In genomic region chr1:10939654-10940450, GRCh38 we compare ENCODE assay signal across 8 cellular contexts.
A peak's percentile ranks its signal among the peaks of the same experiment; 100 is the strongest.
DNase-seq lines count a peak whose midpoint lies in the region; ATAC-seq and TF ChIP-seq lines count a peak whose summit lies in the region.

No MANE protein-coding gene starts in this region.

- DNase-seq in GM12864 (ENCODE audit: low read depth), result peak; percentile 77
- peak; percentile 66 for DNase-seq in activated CD8-positive, alpha-beta T cell treated with anti-CD3 and anti-CD28 coated beads, Interleukin-2, amount 10 ng/mL, durations not matched to agents 7 days and 5 days
- peak; percentile 24 to 62 for DNase-seq in stimulated activated CD4-positive, alpha-beta T cell treated with anti-CD3 and anti-CD28 coated beads, Interleukin-12 subunit alpha, Interleukin-12 subunit beta, amount 100 ng/mL, for 24 hours (ENCODE audit: low read depth in 2 of 2)
- no peak for DNase-seq in NOMO-1 (lab: John Stamatoyannopoulos, UW; ENCODE audit: unreplicated experiment in 2 of 2)
- DNase-seq in DMS153 treated with DMSO at 0.1 percent for 48 hours (lab: John Stamatoyannopoulos, UW; ENCODE audit: unreplicated experiment), result no peak
- no peak for DNase-seq in NCI-H748 (lab: John Stamatoyannopoulos, UW; ENCODE audit: unreplicated experiment)

- H3K4me3 ChIP-seq in GM12864 (ENCODE audit: low read depth, low read length), result no peak overlapping the region

- CTCF ChIA-PET in activated CD8-positive, alpha-beta T cell treated with anti-CD3 and anti-CD28 coated beads, Interleukin-2, amount 10 ng/mL, durations not matched to agents 7 days and 5 days (lab: Charles Lee), result interaction anchor here (0.7 to 1.5 kb wide), 6 partner anchors 99 to 446 kb away, joined by 3 to 4 read pairs (median 3); no protein-coding TSS in a partner anchor

- peak overlapping the region; percentile 61 for H3K4me3 Mint-ChIP-seq in activated CD8-positive, alpha-beta T cell treated with anti-CD3 and anti-CD28 coated beads, Interleukin-2, amount 10 ng/mL, durations not matched to agents 7 days and 5 days

- no peaks in the 10 kb centered on the region for H3K9me3 Mint-ChIP-seq in activated CD8-positive, alpha-beta T cell treated with anti-CD3 and anti-CD28 coated beads, Interleukin-2, amount 10 ng/mL, durations not matched to agents 7 days and 5 days (ENCODE audit: insufficient read depth)

- no peaks in the 10 kb centered on the region for H3K36me3 Mint-ChIP-seq in activated CD8-positive, alpha-beta T cell treated with anti-CD3 and anti-CD28 coated beads, Interleukin-2, amount 10 ng/mL, durations not matched to agents 7 days and 5 days (ENCODE audit: low read depth)

- no peak for TF ChIP-seq CTCF in GM12864 (IDR thresholded peaks at IDR 0.05; ENCODE audit: low read depth, low read length, missing control alignments)

- H3K27ac Mint-ChIP-seq in activated CD8-positive, alpha-beta T cell treated with anti-CD3 and anti-CD28 coated beads, Interleukin-2, amount 10 ng/mL, durations not matched to agents 7 days and 5 days, result peak overlapping the region; percentile 71

- peaks cover 43% of the 10 kb centered on the region for H3K4me1 Mint-ChIP-seq in activated CD8-positive, alpha-beta T cell treated with anti-CD3 and anti-CD28 coated beads, Interleukin-2, amount 10 ng/mL, durations not matched to agents 7 days and 5 days (ENCODE audit: low read depth)

- POLR2A ChIA-PET in activated CD8-positive, alpha-beta T cell treated with anti-CD3 and anti-CD28 coated beads, Interleukin-2, amount 10 ng/mL, durations not matched to agents 7 days and 5 days (lab: Charles Lee), result no interaction called here

- peak; percentile 79 for ATAC-seq in HG02852 (IDR thresholded peaks at IDR 0.05; ENCODE audit: unreplicated experiment)
- peak; percentile 80 for ATAC-seq in activated CD8-positive, alpha-beta T cell treated with anti-CD3 and anti-CD28 coated beads, Interleukin-2, amount 10 ng/mL, durations not matched to agents 7 days and 5 days
- ATAC-seq in HG03378 (IDR thresholded peaks at IDR 0.05; ENCODE audit: unreplicated experiment), result no peak

- peaks cover 55% of the 10 kb centered on the region for H3K27me3 Mint-ChIP-seq in activated CD8-positive, alpha-beta T cell treated with anti-CD3 and anti-CD28 coated beads, Interleukin-2, amount 10 ng/mL, durations not matched to agents 7 days and 5 days (ENCODE audit: low read depth)

Comparison
In these comparisons a context has a peak if more than half of its experiments do, and no peak if none do; other contexts are left out.
1. DNase-seq: peak in GM12864 (single experiment), activated CD8-positive, alpha-beta T cell treated with anti-CD3 and anti-CD28 coated beads, Interleukin-2, amount 10 ng/mL, durations not matched to agents 7 days and 5 days (single experiment) and stimulated activated CD4-positive, alpha-beta T cell treated with anti-CD3 and anti-CD28 coated beads, Interleukin-12 subunit alpha, Interleukin-12 subunit beta, amount 100 ng/mL, for 24 hours (2 of 2); none in NOMO-1 (0 of 2), DMS153 treated with DMSO at 0.1 percent for 48 hours (single experiment) and NCI-H748 (single experiment).